In the genomic region with DNA sequence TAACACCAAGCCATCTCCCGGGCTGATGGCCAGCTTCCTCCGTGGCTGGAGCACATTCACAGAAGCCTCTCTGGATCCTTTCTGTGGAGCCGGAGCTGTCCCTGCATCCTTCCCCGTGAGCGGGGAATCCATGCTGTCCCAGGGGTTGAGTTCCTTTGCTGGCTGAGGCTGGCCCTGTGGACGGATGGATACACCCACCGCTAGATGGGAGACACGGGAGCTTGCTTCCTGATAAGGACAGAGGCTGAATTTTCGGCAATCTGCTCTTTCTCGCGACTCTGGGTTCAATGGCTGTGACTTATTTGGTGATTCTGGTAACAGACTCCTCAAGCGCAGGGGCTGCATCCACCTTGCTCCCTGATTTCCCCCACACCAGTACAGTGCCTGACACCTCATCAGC, we compare ENCODE assay signal across 16 cellular contexts.
DNase-seq lines count a peak whose midpoint lies in the region; ATAC-seq and TF ChIP-seq lines count a peak whose summit lies in the region.
"Had no signal": no experiment of that assay in that cellular context is flagged by ENCODE, and none has a peak within 500 bp of the region (broad histone marks: within the 10 kb centered on the region; RNA-seq: fewer than 3 reads in every experiment).

No MANE protein-coding gene starts in this region.

- TF ChIP-seq CTCF in right atrium auricular region (IDR thresholded peaks at IDR 0.05), result no peak
- no peak for TF ChIP-seq CTCF in left ventricle myocardium inferior (IDR thresholded peaks at IDR 0.05; ENCODE audit: borderline replicate concordance)
- TF ChIP-seq CTCF in neural progenitor cell (IDR thresholded peaks at IDR 0.05), result no peak
- no peak for TF ChIP-seq CTCF in Peyer's patch (IDR thresholded peaks at IDR 0.05)

- H3K4me2 ChIP-seq in neural progenitor cell, result no peak overlapping the region
- H3K4me2 ChIP-seq: BLaER1 had no signal

- no peak overlapping the region for H3K27ac Mint-ChIP-seq in neural progenitor cell
- H3K27ac Mint-ChIP-seq: CD8-positive, alpha-beta memory T cell; HFFc6 had no signal

- H3K27me3 Mint-ChIP-seq in neural progenitor cell (ENCODE audit: insufficient read depth, low read depth), result no peaks in the 10 kb centered on the region

- no peaks in the 10 kb centered on the region for H3F3A ChIP-seq in neural progenitor cell (ENCODE audit: low read depth)

- H2AFZ ChIP-seq in neural progenitor cell (replicated peaks), result peak overlapping the region; percentile 26

- DNase-seq in DMS 273 (lab: John Stamatoyannopoulos, UW; ENCODE audit: unreplicated experiment) (peak; percentile 21), DMS 273 treated with DMSO at 0.1 percent for 48 hours (lab: John Stamatoyannopoulos, UW) (no peak), right atrium auricular region (ENCODE audit: low spot score) (peak; percentile 52), left ventricle myocardium inferior (no peak), neural progenitor cell (ENCODE audit: low spot score) (no peak), Peyer's patch (no peak)
- no peak for DNase-seq in stimulated activated CD4-positive, alpha-beta T cell treated with anti-CD3 and anti-CD28 coated beads, Interleukin-15, amount 100 ng/mL, for 24 hours
- DNase-seq: Caco-2; CD8-positive, alpha-beta memory T cell; HCEC 1CT; HFFc6 had no signal

- ATAC-seq in GM21447 (IDR thresholded peaks at IDR 0.05; ENCODE audit: unreplicated experiment), result no peak
- ATAC-seq: GM12878 had no signal

- peaks cover 3% of the 10 kb centered on the region for H3K4me1 Mint-ChIP-seq in neural progenitor cell
- H3K4me1 Mint-ChIP-seq: CD8-positive, alpha-beta memory T cell had no signal

- TF ChIP-seq POLR2A in Peyer's patch (IDR thresholded peaks at IDR 0.05), result no peak

- H3K36me3 Mint-ChIP-seq in neural progenitor cell, result no peaks in the 10 kb centered on the region
- H3K36me3 Mint-ChIP-seq: CD8-positive, alpha-beta memory T cell had no signal

- intact Hi-C loops in left ventricle myocardium inferior (cut with micrococcal nuclease), result no loop called here

- H3K9me3 Mint-ChIP-seq in neural progenitor cell, result no peaks in the 10 kb centered on the region

- no peaks in the 10 kb centered on the region for H3K36me3 ChIP-seq in right atrium auricular region
- H3K36me3 ChIP-seq in left ventricle myocardium inferior, result no peaks in the 10 kb centered on the region
- no peaks in the 10 kb centered on the region for H3K36me3 ChIP-seq in neural progenitor cell
- H3K36me3 ChIP-seq in Peyer's patch, result no peaks in the 10 kb centered on the region
- H3K36me3 ChIP-seq: BLaER1 had no signal

- H3K4me3 Mint-ChIP-seq in neural progenitor cell, result no peak overlapping the region
- H3K4me3 Mint-ChIP-seq: CD8-positive, alpha-beta memory T cell; HFFc6 had no signal

- no peaks in the 10 kb centered on the region for H4K20me1 ChIP-seq in neural progenitor cell (ENCODE audit: low read depth)
- H4K20me1 ChIP-seq: BLaER1 had no signal

- H3K4me3 ChIP-seq in right atrium auricular region (no peak overlapping the region), left ventricle myocardium inferior (no peak overlapping the region), neural progenitor cell (no peak overlapping the region), Peyer's patch (no peak overlapping the region)
- H3K4me3 ChIP-seq: BLaER1, GM12878 had no signal

- peaks cover 0 to 4% of the 10 kb centered on the region in 2 donors for H3K4me1 ChIP-seq in right atrium auricular region
- H3K4me1 ChIP-seq in left ventricle myocardium inferior, result no peaks in the 10 kb centered on the region
- H3K4me1 ChIP-seq in neural progenitor cell, result no peaks in the 10 kb centered on the region
- H3K4me1 ChIP-seq in Peyer's patch, result no peaks in the 10 kb centered on the region
- H3K4me1 ChIP-seq: Caco-2 had no signal

- H3K27me3 ChIP-seq in right atrium auricular region (no peaks in the 10 kb centered on the region), left ventricle myocardium inferior (ENCODE audit: low read depth) (peaks cover 77% of the 10 kb centered on the region), neural progenitor cell (no peaks in the 10 kb centered on the region), Peyer's patch (no peaks in the 10 kb centered on the region)
- H3K27me3 ChIP-seq: BLaER1 had no signal

- no peak overlapping the region for H3K27ac ChIP-seq in right atrium auricular region
- no peak overlapping the region for H3K27ac ChIP-seq in left ventricle myocardium inferior (replicated peaks)
- H3K27ac ChIP-seq in neural progenitor cell, result no peak overlapping the region
- H3K27ac ChIP-seq in Peyer's patch, result no peak overlapping the region
- H3K27ac ChIP-seq: 22Rv1, BLaER1, HL-60 had no signal

- no peaks in the 10 kb centered on the region for H3K9me3 ChIP-seq in right atrium auricular region
- H3K9me3 ChIP-seq in left ventricle myocardium inferior (replicated peaks), result no peaks in the 10 kb centered on the region
- no peaks in the 10 kb centered on the region for H3K9me3 ChIP-seq in neural progenitor cell (ENCODE audit: low read depth)
- H3K9me3 ChIP-seq in Peyer's patch, result no peaks in the 10 kb centered on the region
- H3K9me3 ChIP-seq: BLaER1, Caco-2 had no signal

- no peaks in the 10 kb centered on the region for H3K79me2 ChIP-seq in neural progenitor cell (ENCODE audit: low read depth)

- no peak overlapping the region for H3K9ac ChIP-seq in neural progenitor cell
- H3K9ac ChIP-seq: BLaER1 had no signal

Comparison
In these comparisons a context has a peak if more than half of its experiments do, and no peak if none do; other contexts are left out.
1. DNase-seq: peak in DMS 273 (single experiment) and right atrium auricular region (single experiment); none in DMS 273 treated with DMSO at 0.1 percent for 48 hours (single experiment), left ventricle myocardium inferior (single experiment), neural progenitor cell (single experiment), stimulated activated CD4-positive, alpha-beta T cell treated with anti-CD3 and anti-CD28 coated beads, Interleukin-15, amount 100 ng/mL, for 24 hours (single experiment) and Peyer's patch (0 of 3).